In genomic region chr1:6239950-6240768, GRCh38 we compare ENCODE assay signal across 9 cellular contexts. TPM values are rescaled to one million over a fixed set of nuclear protein-coding genes. Genes with fewer than 3 reads are reported as not detected.
DNase-seq lines count a peak whose midpoint lies in the region; FAIRE-seq and TF ChIP-seq lines count a peak whose summit lies in the region.
"Had no signal": no experiment of that assay in that cellular context is flagged by ENCODE, and none has a peak within 500 bp of the region (broad histone marks: within the 10 kb centered on the region; RNA-seq: fewer than 3 reads in every experiment).

No MANE protein-coding gene starts in this region.

- H3K4me3 ChIP-seq in spleen = no peak overlapping the region

- no peak for FAIRE-seq in GM12891 (lab: Jason Lieb, UNC)

- TF ChIP-seq POLR2A in spleen (IDR thresholded peaks at IDR 0.05) (no peak), GM12891 (IDR thresholded peaks at IDR 0.05; ENCODE audit: low read depth, low read length) (no peak)

- H3K27me3 ChIP-seq in spleen (replicated peaks in 1 of 7) = peaks cover 3 to 77% (median 65%) of the 10 kb centered on the region in 7 donors

- H3K9me3 ChIP-seq in spleen = no peaks in the 10 kb centered on the region

- WGBS in spleen, 5 donors = 40 to 60% (median 47%) methylated on average over 17 of the region's 17 CpGs

- no peak for TF ChIP-seq CTCF in spleen (IDR thresholded peaks at IDR 0.05 in 8 of 11, conservative IDR thresholded peaks at IDR 0.05 in 3 of 11)

- DNase-seq in EL = peak; percentile 45
- DNase-seq in NCI-H1930 (lab: John Stamatoyannopoulos, UW) = peak; percentile 44 to 52
- peak; percentile 73 for DNase-seq in fibroblast of gingiva (ENCODE audit: low read depth)
- no peak for DNase-seq in spleen
- no peak for DNase-seq in superior temporal gyrus (ENCODE audit: extremely low spot score)
- DNase-seq in GM12891 (ENCODE audit: insufficient read length, low spot score) = no peak
- DNase-seq: head of caudate nucleus; stimulated activated naive CD8-positive, alpha-beta T cell treated with anti-CD3 and anti-CD28 coated beads, Interleukin-15, Interleukin-2, amounts not matched to agents 100 U/mL and 50 U/mL, for 24 hours had no signal

- H3K4me1 ChIP-seq in spleen = peaks cover 4 to 37% (median 25%) of the 10 kb centered on the region in 6 donors

- no peaks in the 10 kb centered on the region for H3K36me3 ChIP-seq in spleen

- intact Hi-C loops in spleen (cut with DNase I; ENCODE audit: low total_unique reads) = loop anchor here (10.0 kb wide), 1 partner anchor 55 kb away; the partner anchor contains the start of gene CHD5

- no peak overlapping the region for H3K27ac ChIP-seq in spleen

TF ChIP-seq in GM12891, 5 proteins besides CTCF, POLR2A, EP300 and RAD21:
- TF ChIP-seq POLR2AphosphoS5 (IDR thresholded peaks at IDR 0.05; ENCODE audit: low read depth, low read length) (no peak), PAX5 (IDR thresholded peaks at IDR 0.05; ENCODE audit: insufficient read depth, low read length, severe bottlenecking) (no peak), SPI1 (IDR thresholded peaks at IDR 0.05; ENCODE audit: low read depth, low read length) (no peak), TAF1 (IDR thresholded peaks at IDR 0.05; ENCODE audit: low read depth, low read length) (no peak), POU2F2 (IDR thresholded peaks at IDR 0.05; ENCODE audit: low read depth, low read length) (no peak)

RNA-seq across cellular contexts. Expression of gene HES3, which starts 3.8 kb away (rescaled TPM):
- not detected for total RNA-seq in spleen
- polyA plus RNA-seq in spleen = not detected
- polyA plus RNA-seq in GM12891 (2012; ENCODE audit: low read depth, missing spikeins) = not detected
- total RNA-seq: cerebellum had no signal

RNA-seq across cellular contexts. Expression of gene ICMT, which starts 4.4 kb away (rescaled TPM):
- 10 to 100 TPM; 19.8 to 34.6 (median 30.7) TPM for total RNA-seq in spleen
- 10 to 100 TPM in 1 of 3 donors, 1 to 10 TPM in 2; 5.2 to 13.3 (median 8.3) TPM for polyA plus RNA-seq in spleen
- polyA plus RNA-seq in GM12891 (2012; ENCODE audit: low read depth, missing spikeins) = 19.3 TPM

RNA-seq across cellular contexts. Expression of gene GPR153, which starts 20.7 kb away (rescaled TPM):
- 10 to 100 TPM in 6 of 7 donors, 1 to 10 TPM in 1; 7.1 to 26.6 (median 12.9) TPM for total RNA-seq in spleen
- 1 to 10 TPM; 2.1 to 5.7 (median 2.5) TPM for polyA plus RNA-seq in spleen
- 0.87 TPM for polyA plus RNA-seq in GM12891 (2012; ENCODE audit: low read depth, missing spikeins)

RNA-seq across cellular contexts. Expression of gene RNF207, which starts 34.2 kb away (rescaled TPM):
- 10 to 100 TPM in 2 of 7 donors, 1 to 10 TPM in 5; 4.2 to 12.5 (median 6.5) TPM for total RNA-seq in spleen
- polyA plus RNA-seq in spleen = 1 to 10 TPM; 2.8 to 6.2 (median 5.3) TPM
- polyA plus RNA-seq in GM12891 (2012; ENCODE audit: low read depth, missing spikeins) = 16.0 TPM

RNA-seq across cellular contexts. Expression of gene RPL22, which starts 40.8 kb away (rescaled TPM):
- total RNA-seq in spleen = 100 to 1,000 TPM; 106 to 424 (median 304) TPM
- polyA plus RNA-seq in spleen = 1,000 to 10,000 TPM in 2 of 3 donors, 100 to 1,000 TPM in 1; 500 to 1,105 (median 1,034) TPM
- polyA plus RNA-seq in GM12891 (2012; ENCODE audit: low read depth, missing spikeins) = 1,657 TPM

Comparison
In these comparisons a context has a peak if more than half of its experiments do, and no peak if none do; other contexts are left out.
1. DNase-seq: peak in EL (single experiment), NCI-H1930 (2 of 2) and fibroblast of gingiva (single experiment); none in spleen (single experiment), superior temporal gyrus (single experiment) and GM12891 (single experiment).